ENCODE assay signal across 1 cellular context in genomic region chr9:94167376-94167775, GRCh38.
TF ChIP-seq lines count a peak whose summit lies in the region.

No MANE protein-coding gene starts in this region.

TF ChIP-seq in GM12878, 131 proteins besides CTCF, POLR2A, EP300 and RAD21 (continued from another document):
- TF ChIP-seq REST (IDR thresholded peaks at IDR 0.05; ENCODE audit: low read depth, low read length) = no peak
- TF ChIP-seq SMC3 (IDR thresholded peaks at IDR 0.05; ENCODE audit: borderline replicate concordance, low read length) = no peak
- TF ChIP-seq NBN (IDR thresholded peaks at IDR 0.05) = no peak
- no peak for TF ChIP-seq KDM1A (IDR thresholded peaks at IDR 0.05; ENCODE audit: borderline replicate concordance)
- TF ChIP-seq BHLHE40 (IDR thresholded peaks at IDR 0.05; ENCODE audit: borderline replicate concordance in 1 of 2, low read depth in 2 of 2, low read length in 1 of 2) = no peak
